ENCODE assay signal across 1 cellular context in genomic region chr5:156912869-156913268, GRCh38.
TF ChIP-seq lines count a peak whose summit lies in the region.

No MANE protein-coding gene starts in this region.

TF ChIP-seq in WTC11, 78 proteins besides CTCF, POLR2A, EP300 and RAD21:
- TF ChIP-seq ZNF532 (CRISPR knock-in tag; IDR thresholded peaks at IDR 0.05; ENCODE audit: borderline replicate concordance): no peak
- TF ChIP-seq TP53 (CRISPR knock-in tag; IDR thresholded peaks at IDR 0.05): no peak
- no peak for TF ChIP-seq OVOL2 (CRISPR knock-in tag; IDR thresholded peaks at IDR 0.05; ENCODE audit: borderline replicate concordance)
- TF ChIP-seq FOXK1 (CRISPR knock-in tag; IDR thresholded peaks at IDR 0.05): no peak
- TF ChIP-seq E2F5 (CRISPR knock-in tag; IDR thresholded peaks at IDR 0.05): no peak
